ENCODE assay signal across 8 cellular contexts in the genomic region with DNA sequence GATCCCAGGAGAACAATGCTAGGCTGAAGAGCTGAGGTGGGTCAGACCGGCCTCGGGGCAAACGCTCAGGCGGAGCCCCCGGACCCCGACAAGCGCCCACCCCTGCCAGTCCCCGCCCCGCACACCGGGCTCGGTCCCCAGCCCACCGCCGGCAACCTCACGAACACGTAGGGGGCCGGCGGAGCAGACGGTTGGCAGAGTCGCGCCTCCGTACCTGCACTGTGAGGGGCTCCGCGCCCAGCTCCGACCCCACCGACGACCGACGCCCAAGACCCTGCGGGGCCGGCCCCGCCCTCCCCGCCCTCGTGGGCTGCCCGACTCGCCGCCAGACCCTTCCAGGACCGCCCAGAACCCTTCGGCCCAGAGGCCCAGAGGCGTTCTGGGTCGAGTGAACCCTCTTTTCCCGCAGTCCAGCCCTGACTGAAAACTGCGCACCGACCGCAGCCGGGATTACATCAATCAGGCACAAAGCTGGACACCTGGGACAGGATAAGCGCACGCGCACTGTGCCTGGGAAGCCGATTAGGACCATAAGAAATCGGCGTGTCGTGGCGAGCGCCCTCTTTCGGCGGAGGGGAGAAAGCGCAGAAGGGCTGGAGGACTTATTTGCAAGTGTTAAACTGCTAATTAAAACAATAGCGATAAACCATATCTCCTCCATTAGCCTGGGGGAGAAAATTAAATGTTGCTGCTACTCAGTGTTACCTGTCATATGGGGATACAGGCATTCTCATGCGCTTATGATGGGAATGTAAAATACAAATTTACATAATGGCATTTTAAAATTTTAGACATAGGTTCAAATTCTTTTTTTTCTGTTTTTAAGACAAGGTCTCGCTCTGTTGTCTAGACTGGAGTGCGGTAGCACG. TPM values are rescaled to one million over a fixed set of nuclear protein-coding genes. Genes with fewer than 3 reads are reported as not detected.
A peak's percentile ranks its signal among the peaks of the same experiment; 100 is the strongest.
DNase-seq lines count a peak whose midpoint lies in the region; ATAC-seq and TF ChIP-seq lines count a peak whose summit lies in the region.

No MANE protein-coding gene starts in this region.

- TF ChIP-seq CTCF in HCT116 (IDR thresholded peaks at IDR 0.05 in 2 of 3, conservative IDR thresholded peaks at IDR 0.05 in 1 of 3; ENCODE audit: borderline replicate concordance in 1 of 3, insufficient read depth in 1 of 3, low read depth in 2 of 3, low read length in 2 of 3) = peak; percentile 81 to 99 (median 96)
- peak; percentile 98 for TF ChIP-seq CTCF in SK-N-SH (IDR thresholded peaks at IDR 0.05)
- TF ChIP-seq CTCF in glutamatergic neuron (IDR thresholded peaks at IDR 0.05; ENCODE audit: partially characterized antibody, unreplicated experiment) = peak; percentile 96
- peak; percentile 84 to 96 (median 91) for TF ChIP-seq CTCF in ovary (IDR thresholded peaks at IDR 0.05)
- peak; percentile 90 to 97 (median 96) for TF ChIP-seq CTCF in thyroid gland (IDR thresholded peaks at IDR 0.05)

- intact Hi-C loops in HCT116 (cut with micrococcal nuclease) = loop anchor here (2.0 to 5.0 kb wide), 2 partner anchors 55 to 125 kb away; no protein-coding TSS in a partner anchor
- intact Hi-C loops in ovary (cut with DNase I) = no loop called here
- intact Hi-C loops in thyroid gland (cut with DNase I) = no loop called here

- TF ChIP-seq EP300 in SK-N-SH (IDR thresholded peaks at IDR 0.05; ENCODE audit: borderline replicate concordance in 1 of 2, low read depth in 1 of 2, low read length in 1 of 2) = no peak
- TF ChIP-seq EP300 in ovary (IDR thresholded peaks at IDR 0.05) = no peak

- CTCF ChIA-PET in HCT116 (lab: Charles Lee) (interaction anchor here (0.8 to 3.1 kb wide), 11 partner anchors 9 to 712 kb away, joined by 3 to 18 read pairs (median 4); no protein-coding TSS in a partner anchor), SK-N-SH (lab: Yijun Ruan, JAX) (interaction anchor here (0.5 to 5.0 kb wide), 47 partner anchors 9 to 568 kb away, joined by 3 to 52 read pairs (median 5); a partner anchor contains a TSS)

- H3K4me1 Mint-ChIP-seq in glutamatergic neuron (ENCODE audit: low read depth, unreplicated experiment) = peaks cover 5% of the 10 kb centered on the region

- H3K4me2 ChIP-seq in HCT116 (ENCODE audit: low read length) = peak overlapping the region; percentile 94
- H3K4me2 ChIP-seq in SK-N-SH = peak overlapping the region; percentile 91

- peaks cover 46% of the 10 kb centered on the region for H3K79me2 ChIP-seq in HCT116 (ENCODE audit: insufficient read depth, low read length)
- peaks cover 47% of the 10 kb centered on the region for H3K79me2 ChIP-seq in SK-N-SH (ENCODE audit: insufficient read depth)

- H3K9me2 ChIP-seq in HCT116 (ENCODE audit: insufficient read depth) (no peaks in the 10 kb centered on the region), SK-N-SH (no peaks in the 10 kb centered on the region)

- H3K4me3 ChIP-seq in HCT116 (replicated peaks in 1 of 2; ENCODE audit: low read depth in 1 of 2, low read length in 2 of 2) (peak overlapping the region; percentile 93 to 95), SK-N-SH (ENCODE audit: low read depth in 2 of 2, low read length in 1 of 2) (peak overlapping the region; percentile 84 to 94), ovary (peak overlapping the region; percentile 89), thyroid gland (replicated peaks in 1 of 3) (peak overlapping the region; percentile 82 to 87 (median 86))

- DNase-seq in GF-D8 (lab: John Stamatoyannopoulos, UW) (peak; percentile 61), HCT116 (ENCODE audit: low read depth, low spot score) (peak; percentile 88), NCI-H1092 (lab: John Stamatoyannopoulos, UW) (peak; percentile 76), SK-N-SH (peak; percentile 94), glutamatergic neuron (peak; percentile 95), ovary (peak; percentile 90 to 97 (median 96)), thyroid gland (peak; percentile 90 to 95)
- DNase-seq in activated naive CD4-positive, alpha-beta T cell treated with anti-CD3 and anti-CD28 coated beads, Interleukin-2, amount 50 U/mL, for 72 hours (ENCODE audit: low spot score in 2 of 2) = peak; percentile 92 to 98

- H4K20me1 ChIP-seq in HCT116 (ENCODE audit: insufficient read depth) = no peaks in the 10 kb centered on the region
- peaks cover 31% of the 10 kb centered on the region for H4K20me1 ChIP-seq in SK-N-SH (ENCODE audit: insufficient read depth)

- peak overlapping the region; percentile 81 for H3K9ac ChIP-seq in HCT116 (ENCODE audit: low read length)
- peak overlapping the region; percentile 86 for H3K9ac ChIP-seq in SK-N-SH

- H3K36me3 Mint-ChIP-seq in activated naive CD4-positive, alpha-beta T cell treated with anti-CD3 and anti-CD28 coated beads, Interleukin-2, amount 50 U/mL, for 72 hours = no peaks in the 10 kb centered on the region
- no peaks in the 10 kb centered on the region for H3K36me3 Mint-ChIP-seq in glutamatergic neuron (ENCODE audit: unreplicated experiment)

- H2AFZ ChIP-seq in HCT116 (ENCODE audit: low read depth, low read length, poor library complexity, severe bottlenecking) = peak overlapping the region; percentile 100
- H2AFZ ChIP-seq in SK-N-SH (ENCODE audit: low read depth) = peak overlapping the region; percentile 86

- H3K9me3 Mint-ChIP-seq in activated naive CD4-positive, alpha-beta T cell treated with anti-CD3 and anti-CD28 coated beads, Interleukin-2, amount 50 U/mL, for 72 hours = no peaks in the 10 kb centered on the region
- no peaks in the 10 kb centered on the region for H3K9me3 Mint-ChIP-seq in glutamatergic neuron (ENCODE audit: unreplicated experiment)

- H3K27me3 Mint-ChIP-seq in glutamatergic neuron (ENCODE audit: unreplicated experiment) = peaks cover 8% of the 10 kb centered on the region

- peak overlapping the region; percentile 95 to 99 for H3K27ac Mint-ChIP-seq in activated naive CD4-positive, alpha-beta T cell treated with anti-CD3 and anti-CD28 coated beads, Interleukin-2, amount 50 U/mL, for 72 hours
- H3K27ac Mint-ChIP-seq in glutamatergic neuron (ENCODE audit: unreplicated experiment) = peak overlapping the region; percentile 98

- ATAC-seq in HCT116 = peak; percentile 85
- ATAC-seq in activated naive CD4-positive, alpha-beta T cell treated with anti-CD3 and anti-CD28 coated beads, Interleukin-2, amount 50 U/mL, for 72 hours = peak; percentile 72 to 81

- peak overlapping the region; percentile 69 for H3K27ac ChIP-seq in HCT116 (ENCODE audit: low read depth, low read length)
- peak overlapping the region; percentile 64 to 80 for H3K27ac ChIP-seq in SK-N-SH (ENCODE audit: low read depth in 2 of 2, low read length in 1 of 2)
- H3K27ac ChIP-seq in ovary = peak overlapping the region; percentile 67 to 89
- H3K27ac ChIP-seq in thyroid gland = peak overlapping the region; percentile 96 to 99 (median 96)

- H3K27me3 ChIP-seq in HCT116 (ENCODE audit: insufficient read depth, low read length) (no peaks in the 10 kb centered on the region), SK-N-SH (ENCODE audit: insufficient read depth) (no peaks in the 10 kb centered on the region), ovary (no peaks in the 10 kb centered on the region), thyroid gland (no peaks in the 10 kb centered on the region)

- no TSS peak for BruUV-seq in HCT116 (replicated peaks; lab: Mats Ljungman, UMichigan)

- POLR2A ChIA-PET in HCT116 (lab: Charles Lee) (interaction anchor here (0.6 to 1.8 kb wide), 5 partner anchors 9 to 88 kb away, joined by 3 to 6 read pairs (median 3); a partner anchor contains a TSS), SK-N-SH (lab: Yijun Ruan, JAX) (interaction anchor here (1.0 to 1.8 kb wide), 12 partner anchors 10 to 243 kb away, joined by 3 to 11 read pairs (median 6); a partner anchor contains a TSS)

- H3K4me3 Mint-ChIP-seq in glutamatergic neuron (ENCODE audit: unreplicated experiment) = no peak overlapping the region

- TF ChIP-seq RAD21 in HCT116 (IDR thresholded peaks at IDR 0.05; ENCODE audit: low read depth) = peak; percentile 51; the same call in 1 of the 2 replicates
- TF ChIP-seq RAD21 in SK-N-SH (IDR thresholded peaks at IDR 0.05; ENCODE audit: low read length) = peak; percentile 66

- H3K36me3 ChIP-seq in HCT116 (ENCODE audit: control insufficient read depth in 1 of 2, insufficient read depth in 2 of 2, low read length in 2 of 2) = no peaks in the 10 kb centered on the region
- H3K36me3 ChIP-seq in SK-N-SH (replicated peaks in 1 of 2; ENCODE audit: control insufficient read depth in 1 of 2, insufficient read depth in 2 of 2, low read length in 1 of 2) = peaks cover 0 to 2% of the 10 kb centered on the region in 2 experiments
- no peaks in the 10 kb centered on the region for H3K36me3 ChIP-seq in ovary
- H3K36me3 ChIP-seq in thyroid gland = no peaks in the 10 kb centered on the region

- RAD21 ChIA-PET in HCT116 (lab: Charles Lee; ENCODE audit: low non-redundant PET in 1 of 2, low total read pairs in 2 of 2, uncharacterized antibody in 2 of 2, unreplicated experiment in 2 of 2) = no interaction called here

- TF ChIP-seq POLR2A in HCT116 (IDR thresholded peaks at IDR 0.05; ENCODE audit: borderline replicate concordance, extremely low read depth, insufficient read depth, insufficient read length) (peak; percentile 47), ovary (IDR thresholded peaks at IDR 0.05) (peak; percentile 43), thyroid gland (IDR thresholded peaks at IDR 0.05) (peak in 1 of 2 donors; percentile 57)

- under 1% methylated on average over 44 of the region's 62 CpGs for WGBS in SK-N-SH (ENCODE audit: low lambda C conversion rate)
- WGBS in ovary, 3 donors = 0 to 1% (median 0%) methylated on average over 44 to 62 of the region's 62 CpGs
- 3% methylated on average over 17 to 37 of the region's 62 CpGs for WGBS in thyroid gland, 2 donors

- H3K9me3 ChIP-seq in HCT116 (ENCODE audit: control insufficient read depth in 1 of 2, insufficient read depth in 1 of 2, low read depth in 1 of 2, low read length in 2 of 2) (no peaks in the 10 kb centered on the region), SK-N-SH (no peaks in the 10 kb centered on the region), ovary (no peaks in the 10 kb centered on the region), thyroid gland (no peaks in the 10 kb centered on the region)

- H3F3A ChIP-seq in SK-N-SH (replicated peaks; ENCODE audit: insufficient read depth) = no peaks in the 10 kb centered on the region

- peaks cover 5 to 17% of the 10 kb centered on the region in 2 experiments; a peak in 3 of 4 replicates for H3K4me1 ChIP-seq in HCT116 (ENCODE audit: control insufficient read depth in 1 of 2, insufficient read depth in 2 of 2, low read length in 2 of 2)
- H3K4me1 ChIP-seq in SK-N-SH (ENCODE audit: control insufficient read depth in 1 of 2, insufficient read depth in 2 of 2, low read depth in 1 of 2, low read length in 1 of 2) = peaks cover 9 to 20% of the 10 kb centered on the region in 2 experiments; a peak in 3 of 4 replicates
- peaks cover 15% of the 10 kb centered on the region for H3K4me1 ChIP-seq in ovary (ENCODE audit: insufficient read depth)
- H3K4me1 ChIP-seq in thyroid gland = peaks cover 17 to 26% of the 10 kb centered on the region in 2 donors

RNA-seq across cellular contexts. Expression of a gene that starts 11.7 kb away (rescaled TPM):
- total RNA-seq in HCT116 (2021; ENCODE audit: unreplicated experiment) = 129 TPM
- 128 and 153 TPM in 2 replicates for polyA plus RNA-seq in HCT116 (2012)
- polyA plus RNA-seq in SK-N-SH (2012; rRNA removed) = 88.9 and 91.1 TPM in 2 replicates
- polyA plus RNA-seq in SK-N-SH (2012; cell fraction: cytosol; rRNA removed) = 56.4 and 68.3 TPM in 2 replicates
- 117 and 122 TPM in 2 replicates for polyA plus RNA-seq in SK-N-SH (2012; cell fraction: nucleus; rRNA removed)
- 10 to 100 TPM; 45.6 to 97.1 TPM for total RNA-seq in activated naive CD4-positive, alpha-beta T cell treated with anti-CD3 and anti-CD28 coated beads, Interleukin-2, amount 50 U/mL, for 72 hours
- 832 TPM for total RNA-seq in glutamatergic neuron (ENCODE audit: unreplicated experiment)
- 100 to 1,000 TPM in 5 of 7 donors, 10 to 100 TPM in 2; 58.5 to 127 (median 111) TPM for total RNA-seq in ovary
- polyA plus RNA-seq in ovary = 100 to 1,000 TPM in 1 of 2 donors, 10 to 100 TPM in 1; 59.5 to 108 TPM
- total RNA-seq in thyroid gland = 100 to 1,000 TPM in 3 of 4 donors, 10 to 100 TPM in 1; 82.6 to 124 (median 108) TPM

RNA-seq across cellular contexts. Expression of a gene that starts 29.6 kb away (rescaled TPM):
- total RNA-seq in HCT116 (2021; ENCODE audit: unreplicated experiment) = 6.5 TPM
- polyA plus RNA-seq in HCT116 (2012) = 2.7 and 3.4 TPM in 2 replicates
- 1.2 and 2.5 TPM in 2 replicates for polyA plus RNA-seq in SK-N-SH (2012; rRNA removed)
- polyA plus RNA-seq in SK-N-SH (2012; cell fraction: cytosol; rRNA removed) = 0.85 and 2.1 TPM in 2 replicates
- 3.4 and 4.9 TPM in 2 replicates for polyA plus RNA-seq in SK-N-SH (2012; cell fraction: nucleus; rRNA removed)
- 1 to 10 TPM; 2.1 to 6.4 TPM for total RNA-seq in activated naive CD4-positive, alpha-beta T cell treated with anti-CD3 and anti-CD28 coated beads, Interleukin-2, amount 50 U/mL, for 72 hours
- total RNA-seq in glutamatergic neuron (ENCODE audit: unreplicated experiment) = 3.7 TPM
- total RNA-seq in ovary = 1 to 10 TPM; 1.3 to 9.9 (median 4.5) TPM
- 1 to 10 TPM in 1 of 2 donors, under 1 TPM in 1; 0.85 to 5.1 TPM for polyA plus RNA-seq in ovary
- 1 to 10 TPM; 2.3 to 3.4 (median 3.1) TPM for total RNA-seq in thyroid gland

RNA-seq across cellular contexts. Expression of a gene that starts 29.7 kb away (rescaled TPM):
- total RNA-seq in HCT116 (2021; ENCODE audit: unreplicated experiment) (54.9 TPM), glutamatergic neuron (ENCODE audit: unreplicated experiment) (29.5 TPM), ovary (10 to 100 TPM in 6 of 7 donors, 1 to 10 TPM in 1; 8.8 to 41.6 (median 16.2) TPM), thyroid gland (10 to 100 TPM in 3 of 4 donors, 1 to 10 TPM in 1; 6.5 to 19.3 (median 13.6) TPM)
- polyA plus RNA-seq in HCT116 (2012) = 133 and 138 TPM in 2 replicates
- polyA plus RNA-seq in SK-N-SH (2012; rRNA removed) (50.7 and 61.6 TPM in 2 replicates), ovary (10 to 100 TPM in 1 of 2 donors, 1 to 10 TPM in 1; 8.6 to 22.4 TPM)
- 26.2 and 39.5 TPM in 2 replicates for polyA plus RNA-seq in SK-N-SH (2012; cell fraction: cytosol; rRNA removed)
- 54.2 and 62.7 TPM in 2 replicates for polyA plus RNA-seq in SK-N-SH (2012; cell fraction: nucleus; rRNA removed)
- total RNA-seq in activated naive CD4-positive, alpha-beta T cell treated with anti-CD3 and anti-CD28 coated beads, Interleukin-2, amount 50 U/mL, for 72 hours = 100 to 1,000 TPM in 1 of 2 donors, 10 to 100 TPM in 1; 14.3 to 173 TPM

RNA-seq across cellular contexts. Expression of a gene that starts 48.6 kb away (rescaled TPM):
- 0.91 TPM for total RNA-seq in HCT116 (2021; ENCODE audit: unreplicated experiment)
- 1.1 and 1.2 TPM in 2 replicates for polyA plus RNA-seq in HCT116 (2012)
- 0.25 and 1.1 TPM in 2 replicates for polyA plus RNA-seq in SK-N-SH (2012; rRNA removed)
- 0.24 and 0.41 TPM in 2 replicates for polyA plus RNA-seq in SK-N-SH (2012; cell fraction: cytosol; rRNA removed)
- polyA plus RNA-seq in SK-N-SH (2012; cell fraction: nucleus; rRNA removed) = 2.4 and 4.1 TPM in 2 replicates
- 1 to 10 TPM in 1 of 2 donors, under 1 TPM in 1; 0.89 to 1.6 TPM for total RNA-seq in activated naive CD4-positive, alpha-beta T cell treated with anti-CD3 and anti-CD28 coated beads, Interleukin-2, amount 50 U/mL, for 72 hours
- 8.2 TPM for total RNA-seq in glutamatergic neuron (ENCODE audit: unreplicated experiment)
- 1 to 10 TPM; 1.5 to 6.3 (median 2.7) TPM for total RNA-seq in ovary
- polyA plus RNA-seq in ovary = 1 to 10 TPM; 1.1 to 1.4 TPM
- total RNA-seq in thyroid gland = 10 to 100 TPM; 18.3 to 94.5 (median 59.8) TPM

RNA-seq across cellular contexts. Expression of a gene that starts 49.9 kb away (rescaled TPM):
- total RNA-seq in HCT116 (2021; ENCODE audit: unreplicated experiment) (94.0 TPM), glutamatergic neuron (ENCODE audit: unreplicated experiment) (88.7 TPM), ovary (10 to 100 TPM in 5 of 7 donors, 1 to 10 TPM in 2; 1.6 to 30.9 (median 12.2) TPM), thyroid gland (10 to 100 TPM; 24.5 to 41.9 (median 35.6) TPM)
- polyA plus RNA-seq in HCT116 (2012) = 50.7 and 61.0 TPM in 2 replicates
- polyA plus RNA-seq in SK-N-SH (2012; rRNA removed) (22.6 and 23.4 TPM in 2 replicates), ovary (1 to 10 TPM; 8.6 TPM)
- polyA plus RNA-seq in SK-N-SH (2012; cell fraction: cytosol; rRNA removed) = 8.6 and 13.1 TPM in 2 replicates
- 80.0 and 93.6 TPM in 2 replicates for polyA plus RNA-seq in SK-N-SH (2012; cell fraction: nucleus; rRNA removed)
- 1 to 10 TPM in 1 of 2 donors, under 1 TPM in 1; 0.91 to 4.6 TPM for total RNA-seq in activated naive CD4-positive, alpha-beta T cell treated with anti-CD3 and anti-CD28 coated beads, Interleukin-2, amount 50 U/mL, for 72 hours

Comparison
In these comparisons a context has a peak if more than half of its experiments do, and no peak if none do; other contexts are left out.
1. Peak in every context shown above with its lines: DNase-seq, ATAC-seq, H3K4me3 ChIP-seq and H3K27ac ChIP-seq.